In the genomic region with DNA sequence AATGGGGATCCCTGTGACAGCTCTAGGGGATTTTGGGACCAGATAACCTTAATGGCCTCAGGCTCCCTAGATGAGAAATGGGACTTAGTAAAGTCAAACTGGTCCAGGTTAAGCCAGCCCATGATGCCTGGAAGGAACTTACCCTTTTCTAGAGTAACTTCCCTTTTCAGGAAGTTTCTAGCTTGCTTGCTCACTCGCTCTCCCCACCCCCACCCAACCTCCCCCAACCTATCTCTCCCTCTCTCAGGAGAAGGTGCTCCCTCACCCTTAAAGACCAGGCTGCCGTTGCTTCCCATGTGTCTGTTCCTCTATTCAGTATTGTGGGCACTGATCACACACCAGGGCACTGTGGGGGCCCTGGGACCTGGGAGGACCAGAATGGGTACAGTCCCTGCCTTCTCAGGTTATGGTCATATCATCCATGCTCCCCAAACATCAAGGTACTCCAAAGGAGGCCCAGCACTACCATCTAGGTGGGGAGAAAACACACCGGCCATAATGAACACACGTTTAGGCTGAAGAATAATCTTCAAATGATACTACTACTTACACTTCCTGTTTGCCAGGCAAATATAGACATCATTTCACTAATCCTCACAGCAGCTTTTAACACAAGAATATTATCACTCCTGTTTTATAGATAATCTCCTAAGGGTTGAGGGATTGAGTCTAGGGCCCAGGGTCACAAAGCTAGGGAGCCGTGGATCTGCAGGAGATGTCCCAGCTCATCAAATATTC, we compare ENCODE assay signal across 1 cellular context.
TF ChIP-seq lines count a peak whose summit lies in the region.

No MANE protein-coding gene starts in this region.

TF ChIP-seq in HEK293T, 16 proteins besides CTCF, POLR2A, EP300 and RAD21 (continued from another document):
- TF ChIP-seq CTBP1 (IDR thresholded peaks at IDR 0.05; ENCODE audit: borderline replicate concordance): no peak
- no peak for TF ChIP-seq SP1 (IDR thresholded peaks at IDR 0.05)
- no peak for TF ChIP-seq PKNOX1 (IDR thresholded peaks at IDR 0.05)
- no peak for TF ChIP-seq ELF4 (IDR thresholded peaks at IDR 0.05)
- TF ChIP-seq ARNT (IDR thresholded peaks at IDR 0.05): no peak
